Comparison of ENCODE assay signal across 16 cellular contexts in genomic region chrX:101393530-101394305, GRCh38. TPM values are rescaled to one million over a fixed set of nuclear protein-coding genes. Genes with fewer than 3 reads are reported as not detected.
DNase-seq lines count a peak whose midpoint lies in the region; ATAC-seq and TF ChIP-seq lines count a peak whose summit lies in the region.
"Had no signal": no experiment of that assay in that cellular context is flagged by ENCODE, and none has a peak within 500 bp of the region (broad histone marks: within the 10 kb centered on the region; RNA-seq: fewer than 3 reads in every experiment).

No MANE protein-coding gene starts in this region.

- POLR2A ChIA-PET in WTC11 (lab: Charles Lee) = no interaction called here

- no peak for DNase-seq in CD4-positive, CD25-positive, alpha-beta regulatory T cell
- DNase-seq in HAP-1 (ENCODE audit: low spot score in 2 of 2) (no peak), WTC11 (ENCODE audit: low spot score) (no peak), memory B cell (ENCODE audit: low spot score in 2 of 2) (no peak), NCI-H510A (lab: John Stamatoyannopoulos, UW) (no peak), endothelial cell (ENCODE audit: low spot score) (no peak), NCI-H1417 treated with DMSO at 0.1 percent for 48 hours (lab: John Stamatoyannopoulos, UW) (no peak)
- DNase-seq: DMS79; MG63; ovary; stimulated activated CD4-positive, alpha-beta T cell treated with anti-CD3 and anti-CD28 coated beads, Interleukin-2, amount 100 ng/mL, for 24 hours; T-cell had no signal

- H3K9me3 Mint-ChIP-seq in CD4-positive, CD25-positive, alpha-beta regulatory T cell = no peaks in the 10 kb centered on the region
- H3K9me3 Mint-ChIP-seq in WTC11 = no peaks in the 10 kb centered on the region
- no peaks in the 10 kb centered on the region for H3K9me3 Mint-ChIP-seq in memory B cell
- H3K9me3 Mint-ChIP-seq in endothelial cell (ENCODE audit: unreplicated experiment) = no peaks in the 10 kb centered on the region
- H3K9me3 Mint-ChIP-seq: T-cell had no signal

- H3K27me3 Mint-ChIP-seq in CD4-positive, CD25-positive, alpha-beta regulatory T cell = no peaks in the 10 kb centered on the region
- H3K27me3 Mint-ChIP-seq in WTC11 (ENCODE audit: low read depth) (no peaks in the 10 kb centered on the region), memory B cell (no peaks in the 10 kb centered on the region), endothelial cell (ENCODE audit: unreplicated experiment) (no peaks in the 10 kb centered on the region)
- H3K27me3 Mint-ChIP-seq: T-cell had no signal

- in situ Hi-C loops in HAP-1 (cut with MboI; ENCODE audit: low sequenced_read_pairs) = loop anchor here (5.0 kb wide), 1 partner anchor 41 kb away; no protein-coding TSS in a partner anchor

- no peak for ATAC-seq in CD4-positive, CD25-positive, alpha-beta regulatory T cell (ENCODE audit: low read depth in 2 of 2)
- ATAC-seq in WTC11 (no peak), memory B cell (ENCODE audit: low read depth) (no peak)
- ATAC-seq in activated CD4-positive, CD25-positive, alpha-beta regulatory T cell treated with anti-CD3 and anti-CD28 coated beads, Interleukin-2, amount 50 U/mL, for 24 hours = no peak
- ATAC-seq: T-cell had no signal

- H3K4me1 ChIP-seq in CD4-positive, CD25-positive, alpha-beta regulatory T cell (ENCODE audit: control insufficient read depth, insufficient read depth, low read length, poor library complexity, severe bottlenecking) = peaks cover 6% of the 10 kb centered on the region
- peaks cover 21% of the 10 kb centered on the region for H3K4me1 ChIP-seq in HAP-1

- peak overlapping the region; percentile 33 for H3K27ac ChIP-seq in CD4-positive, CD25-positive, alpha-beta regulatory T cell (ENCODE audit: insufficient read depth, low read length, poor library complexity, severe bottlenecking)
- H3K27ac ChIP-seq: ovary, suprapubic skin had no signal

- no peaks in the 10 kb centered on the region for H3K9me3 ChIP-seq in CD4-positive, CD25-positive, alpha-beta regulatory T cell (ENCODE audit: control insufficient read depth in 2 of 2, low read length in 2 of 2)
- H3K9me3 ChIP-seq in HAP-1 = no peaks in the 10 kb centered on the region
- H3K9me3 ChIP-seq: MG63, ovary, suprapubic skin had no signal

- H3K4me3 Mint-ChIP-seq in CD4-positive, CD25-positive, alpha-beta regulatory T cell = no peak overlapping the region
- H3K4me3 Mint-ChIP-seq in WTC11 (peak overlapping the region; percentile 92), memory B cell (no peak overlapping the region), endothelial cell (ENCODE audit: unreplicated experiment) (no peak overlapping the region)
- H3K4me3 Mint-ChIP-seq: T-cell had no signal

- CTCF ChIA-PET in WTC11 (lab: Charles Lee) = no interaction called here

- H3K4me3 ChIP-seq in CD4-positive, CD25-positive, alpha-beta regulatory T cell (ENCODE audit: low read depth, low read length) = no peak overlapping the region
- H3K4me3 ChIP-seq in HAP-1 = peak overlapping the region; percentile 75; the same call in 1 of the 2 replicates
- H3K4me3 ChIP-seq: MG63, ovary, suprapubic skin had no signal

- no peaks in the 10 kb centered on the region for H3K36me3 Mint-ChIP-seq in CD4-positive, CD25-positive, alpha-beta regulatory T cell
- H3K36me3 Mint-ChIP-seq in WTC11 (peaks cover 45% of the 10 kb centered on the region), memory B cell (peaks cover 9% of the 10 kb centered on the region), endothelial cell (ENCODE audit: low read depth, unreplicated experiment) (no peaks in the 10 kb centered on the region)

- peak overlapping the region in 2 of 3 donors; percentile 51 to 65 for H3K27ac Mint-ChIP-seq in CD4-positive, CD25-positive, alpha-beta regulatory T cell
- H3K27ac Mint-ChIP-seq in WTC11 = peak overlapping the region; percentile 91
- H3K27ac Mint-ChIP-seq in memory B cell = peak overlapping the region; percentile 92
- H3K27ac Mint-ChIP-seq in endothelial cell (ENCODE audit: unreplicated experiment) = no peak overlapping the region

- H3K27me3 ChIP-seq in CD4-positive, CD25-positive, alpha-beta regulatory T cell (ENCODE audit: control insufficient read depth, insufficient read depth, low read length) = no peaks in the 10 kb centered on the region
- H3K27me3 ChIP-seq in HAP-1 (ENCODE audit: low read depth) = no peaks in the 10 kb centered on the region; the same call in 1 of the 2 replicates
- H3K27me3 ChIP-seq: MG63, ovary, suprapubic skin had no signal

- peaks cover 0 to 32% (median 16%) of the 10 kb centered on the region in 4 donors for H3K4me1 Mint-ChIP-seq in CD4-positive, CD25-positive, alpha-beta regulatory T cell
- peaks cover 14% of the 10 kb centered on the region for H3K4me1 Mint-ChIP-seq in WTC11
- H3K4me1 Mint-ChIP-seq in memory B cell = peaks cover 11% of the 10 kb centered on the region
- H3K4me1 Mint-ChIP-seq in endothelial cell (ENCODE audit: unreplicated experiment) = peaks cover 3% of the 10 kb centered on the region

- TF ChIP-seq CTCF in WTC11 (IDR thresholded peaks at IDR 0.05) = no peak
- TF ChIP-seq CTCF in endothelial cell (IDR thresholded peaks at IDR 0.05; ENCODE audit: unreplicated experiment) = no peak

- H3K36me3 ChIP-seq in CD4-positive, CD25-positive, alpha-beta regulatory T cell (ENCODE audit: control insufficient read depth, insufficient read depth, low read length) = peaks cover 6% of the 10 kb centered on the region
- H3K36me3 ChIP-seq in HAP-1 (replicated peaks) = peaks cover 54% of the 10 kb centered on the region
- H3K36me3 ChIP-seq: ovary, suprapubic skin had no signal

TF ChIP-seq in WTC11, 78 proteins besides CTCF, POLR2A, EP300 and RAD21:
- peak; percentile 44; the same call in 1 of the 2 replicates for TF ChIP-seq ZNF425 (CRISPR knock-in tag; conservative IDR thresholded peaks at IDR 0.05)
- TF ChIP-seq AR (CRISPR knock-in tag; IDR thresholded peaks at IDR 0.05) = no peak

RNA-seq across cellular contexts. Expression of gene RPL36A, which starts 2.9 kb away (rescaled TPM):
- 174 TPM for total RNA-seq in CD4-positive, CD25-positive, alpha-beta regulatory T cell
- 1,000 to 10,000 TPM; 1,463 to 2,189 (median 1,912) TPM for polyA plus RNA-seq in CD4-positive, CD25-positive, alpha-beta regulatory T cell
- total RNA-seq in WTC11 (2021) (320 to 429 TPM (median 409 TPM) in 3 replicates), endothelial cell (ENCODE audit: unreplicated experiment) (225 TPM)

RNA-seq across cellular contexts. Expression of gene BTK, which starts 7.7 kb away (rescaled TPM):
- total RNA-seq in CD4-positive, CD25-positive, alpha-beta regulatory T cell = 2.7 TPM
- under 1 TPM in 3 of 4 donors, not detected in 1; 0.10 to 0.24 (median 0.11) TPM for polyA plus RNA-seq in CD4-positive, CD25-positive, alpha-beta regulatory T cell
- total RNA-seq in WTC11 (2021) (0.66 to 1.1 TPM (median 0.74 TPM) in 3 replicates), endothelial cell (ENCODE audit: unreplicated experiment) (9.4 TPM)
- total RNA-seq: fibroblast of villous mesenchyme, kidney epithelial cell had no signal

RNA-seq across cellular contexts. Expression of gene GLA, which starts 14.0 kb away (rescaled TPM):
- total RNA-seq in CD4-positive, CD25-positive, alpha-beta regulatory T cell = 32.7 TPM
- 10 to 100 TPM; 10.7 to 15.6 (median 12.6) TPM for polyA plus RNA-seq in CD4-positive, CD25-positive, alpha-beta regulatory T cell
- total RNA-seq in WTC11 (2021) (39.4 to 44.9 TPM (median 44.7 TPM) in 3 replicates), endothelial cell (ENCODE audit: unreplicated experiment) (37.8 TPM)

RNA-seq across cellular contexts. Expression of gene HNRNPH2, which starts 14.3 kb away (rescaled TPM):
- total RNA-seq in CD4-positive, CD25-positive, alpha-beta regulatory T cell = 44.1 TPM
- polyA plus RNA-seq in CD4-positive, CD25-positive, alpha-beta regulatory T cell = 10 to 100 TPM; 86.4 to 98.6 (median 91.5) TPM
- total RNA-seq in WTC11 (2021) = 61.2 to 70.9 TPM (median 65.8 TPM) in 3 replicates
- total RNA-seq in endothelial cell (ENCODE audit: unreplicated experiment) = 53.2 TPM

RNA-seq across cellular contexts. Expression of gene TIMM8A, which starts 45.2 kb away (rescaled TPM):
- 5.8 TPM for total RNA-seq in CD4-positive, CD25-positive, alpha-beta regulatory T cell
- polyA plus RNA-seq in CD4-positive, CD25-positive, alpha-beta regulatory T cell = 10 to 100 TPM in 1 of 4 donors, 1 to 10 TPM in 3; 5.9 to 11.3 (median 8.9) TPM
- total RNA-seq in WTC11 (2021) (25.6 to 31.8 TPM (median 28.9 TPM) in 3 replicates), endothelial cell (ENCODE audit: unreplicated experiment) (12.5 TPM)
